ENCODE assay signal across 1 cellular context in the genomic region with DNA sequence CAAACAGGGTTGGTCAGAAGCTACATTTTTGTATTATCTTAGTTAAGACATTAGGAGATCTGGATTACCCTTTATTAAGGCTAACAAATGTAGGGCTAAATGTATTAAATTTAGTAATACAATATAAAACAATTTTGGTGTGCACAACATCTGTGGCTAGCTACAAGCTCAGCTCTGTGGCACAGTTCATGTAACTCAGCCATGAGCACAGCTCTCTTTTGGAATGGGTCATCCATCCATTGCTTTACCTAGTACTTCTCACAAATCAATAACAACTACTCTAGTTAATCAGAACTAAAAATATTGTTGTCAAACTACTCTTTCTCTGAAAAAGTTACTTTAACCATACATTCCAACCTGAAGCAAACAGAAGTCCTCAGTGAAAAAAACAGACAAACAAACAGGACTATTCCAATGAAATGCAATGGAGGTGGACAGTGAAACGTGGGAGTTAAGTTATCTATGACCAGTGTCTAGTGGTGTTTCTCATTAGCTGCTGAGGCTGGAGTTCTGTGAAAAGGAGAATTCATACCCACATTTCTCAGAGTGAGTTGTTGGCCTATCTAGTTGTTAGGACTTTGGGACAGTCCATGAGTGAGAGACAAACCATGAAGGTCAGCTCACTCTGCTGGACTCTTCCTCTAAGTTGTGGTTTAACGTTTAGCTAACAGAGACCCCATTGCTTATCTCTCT.
TF ChIP-seq lines count a peak whose summit lies in the region.

No MANE protein-coding gene starts in this region.

TF ChIP-seq in K562, 482 proteins besides CTCF, POLR2A, EP300 and RAD21 (continued from another document):
- TF ChIP-seq, protein P1, sequence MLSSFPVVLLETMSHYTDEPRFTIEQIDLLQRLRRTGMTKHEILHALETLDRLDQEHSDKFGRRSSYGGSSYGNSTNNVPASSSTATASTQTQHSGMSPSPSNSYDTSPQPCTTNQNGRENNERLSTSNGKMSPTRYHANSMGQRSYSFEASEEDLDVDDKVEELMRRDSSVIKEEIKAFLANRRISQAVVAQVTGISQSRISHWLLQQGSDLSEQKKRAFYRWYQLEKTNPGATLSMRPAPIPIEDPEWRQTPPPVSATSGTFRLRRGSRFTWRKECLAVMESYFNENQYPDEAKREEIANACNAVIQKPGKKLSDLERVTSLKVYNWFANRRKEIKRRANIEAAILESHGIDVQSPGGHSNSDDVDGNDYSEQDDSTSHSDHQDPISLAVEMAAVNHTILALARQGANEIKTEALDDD (IDR thresholded peaks at IDR 0.05), result peak; percentile 97
- TF ChIP-seq BRD9 (IDR thresholded peaks at IDR 0.05; ENCODE audit: low read depth, partially characterized antibody) (peak; percentile 50), TCF3 (CRISPR knock-in tag; IDR thresholded peaks at IDR 0.05) (peak; percentile 31; the same call in 1 of the 2 replicates), MYBL2 (IDR thresholded peaks at IDR 0.05; ENCODE audit: low read depth) (peak; percentile 13; the same call in 1 of the 2 replicates), MYBL2 (CRISPR knock-in tag; IDR thresholded peaks at IDR 0.05; ENCODE audit: borderline replicate concordance) (no peak), CBFA2T3 (IDR thresholded peaks at IDR 0.05) (peak; percentile 12; the same call in 1 of the 2 replicates), SAP30 (IDR thresholded peaks at IDR 0.05; ENCODE audit: borderline replicate concordance, insufficient read depth, low read depth, low read length, poor library complexity, severe bottlenecking) (no peak), TAL1 (IDR thresholded peaks at IDR 0.05) (no peak), SMARCA4 (IDR thresholded peaks at IDR 0.05) (0 out of 2 replicates have a peak, but pooled peaks have one; percentile 13), CC2D1A (IDR thresholded peaks at IDR 0.05) (0 out of 2 replicates have a peak, but pooled peaks have one; percentile 39), ATF7 (IDR thresholded peaks at IDR 0.05) (peak; percentile 54; the same call in 1 of the 2 replicates), CXXC5 (CRISPR knock-in tag; IDR thresholded peaks at IDR 0.05) (0 out of 2 replicates have a peak, but pooled peaks have one; percentile 8), ZZZ3 (IDR thresholded peaks at IDR 0.05) (no peak), L3MBTL2 (IDR thresholded peaks at IDR 0.05) (0 out of 2 replicates have a peak, but pooled peaks have one; percentile 17), FIP1L1 (IDR thresholded peaks at IDR 0.05; ENCODE audit: low read depth, low read length, poor library complexity, severe bottlenecking) (no peak), GATA2 (CRISPR knock-in tag; IDR thresholded peaks at IDR 0.05) (no peak)
- TF ChIP-seq, protein P2, sequence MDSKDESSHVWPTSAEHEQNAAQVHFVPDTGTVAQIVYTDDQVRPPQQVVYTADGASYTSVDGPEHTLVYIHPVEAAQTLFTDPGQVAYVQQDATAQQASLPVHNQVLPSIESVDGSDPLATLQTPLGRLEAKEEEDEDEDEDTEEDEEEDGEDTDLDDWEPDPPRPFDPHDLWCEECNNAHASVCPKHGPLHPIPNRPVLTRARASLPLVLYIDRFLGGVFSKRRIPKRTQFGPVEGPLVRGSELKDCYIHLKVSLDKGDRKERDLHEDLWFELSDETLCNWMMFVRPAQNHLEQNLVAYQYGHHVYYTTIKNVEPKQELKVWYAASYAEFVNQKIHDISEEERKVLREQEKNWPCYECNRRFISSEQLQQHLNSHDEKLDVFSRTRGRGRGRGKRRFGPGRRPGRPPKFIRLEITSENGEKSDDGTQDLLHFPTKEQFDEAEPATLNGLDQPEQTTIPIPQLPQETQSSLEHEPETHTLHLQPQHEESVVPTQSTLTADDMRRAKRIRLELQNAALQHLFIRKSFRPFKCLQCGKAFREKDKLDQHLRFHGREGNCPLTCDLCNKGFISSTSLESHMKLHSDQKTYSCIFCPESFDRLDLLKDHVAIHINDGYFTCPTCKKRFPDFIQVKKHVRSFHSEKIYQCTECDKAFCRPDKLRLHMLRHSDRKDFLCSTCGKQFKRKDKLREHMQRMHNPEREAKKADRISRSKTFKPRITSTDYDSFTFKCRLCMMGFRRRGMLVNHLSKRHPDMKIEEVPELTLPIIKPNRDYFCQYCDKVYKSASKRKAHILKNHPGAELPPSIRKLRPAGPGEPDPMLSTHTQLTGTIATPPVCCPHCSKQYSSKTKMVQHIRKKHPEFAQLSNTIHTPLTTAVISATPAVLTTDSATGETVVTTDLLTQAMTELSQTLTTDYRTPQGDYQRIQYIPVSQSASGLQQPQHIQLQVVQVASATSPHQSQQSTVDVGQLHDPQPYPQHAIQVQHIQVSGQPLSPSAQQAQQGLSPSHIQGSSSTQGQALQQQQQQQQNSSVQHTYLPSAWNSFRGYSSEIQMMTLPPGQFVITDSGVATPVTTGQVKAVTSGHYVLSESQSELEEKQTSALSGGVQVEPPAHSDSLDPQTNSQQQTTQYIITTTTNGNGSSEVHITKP (IDR thresholded peaks at IDR 0.05; ENCODE audit: partially characterized antibody), result peak; percentile 97
